Comparison of ENCODE assay signal across 32 cellular contexts in the genomic region with DNA sequence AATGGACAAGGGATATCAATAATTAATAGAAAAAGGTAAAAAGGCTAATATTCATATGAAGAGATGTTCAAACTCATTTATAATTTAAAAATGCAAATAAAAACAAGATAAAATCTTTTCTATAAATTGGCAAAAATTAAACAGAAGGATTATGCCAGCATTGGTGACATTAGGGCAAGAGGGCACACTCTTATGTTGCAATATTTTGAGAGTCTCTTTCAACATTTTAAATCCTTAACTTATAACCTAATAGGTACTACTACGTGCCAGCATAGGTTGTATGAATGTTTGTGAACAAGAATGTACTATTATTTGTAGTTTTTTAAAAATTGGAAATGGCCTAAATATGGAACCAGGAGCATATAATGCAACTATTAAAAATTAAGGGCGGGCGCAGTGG. TPM values are rescaled to one million over a fixed set of nuclear protein-coding genes. Genes with fewer than 3 reads are reported as not detected.
"Had no signal": no experiment of that assay in that cellular context is flagged by ENCODE, and none has a peak within 500 bp of the region (broad histone marks: within the 10 kb centered on the region; RNA-seq: fewer than 3 reads in every experiment).

No MANE protein-coding gene starts in this region.

- FAIRE-seq: bronchial epithelial cell, TTC549 had no signal

- H3K36me3 ChIP-seq: ascending aorta, cardiac muscle cell had no signal

- ATAC-seq: activated CD8-positive, alpha-beta memory T cell treated with anti-CD3 and anti-CD28 coated beads, Interleukin-2, amount 10 ng/mL, durations not matched to agents 7 days and 5 days; activated CD8-positive, alpha-beta T cell treated with anti-CD3 and anti-CD28 coated beads, Interleukin-2, amount 10 ng/mL, durations not matched to agents 7 days and 5 days; activated naive CD8-positive, alpha-beta T cell treated with anti-CD3 and anti-CD28 coated beads, Interleukin-2, amount 50 U/mL, for 24 hours had no signal

- H3K27ac ChIP-seq: ascending aorta, cardiac muscle cell, VCaP had no signal

- H3K9me3 ChIP-seq: ascending aorta had no signal

- DNase-seq: activated B cell treated with CpG ODN at 0.5 μM for 24 hours; activated CD4-positive, alpha-beta memory T cell treated with anti-CD3 and anti-CD28 coated beads, Interleukin-2, amount 10 ng/mL, durations not matched to agents 7 days and 5 days; activated CD4-positive, alpha-beta T cell treated with anti-CD3 and anti-CD28 coated beads for 48 hours; activated CD4-positive, alpha-beta T cell treated with anti-CD3 and anti-CD28 coated beads, Interleukin-2, amount 10 ng/mL, durations not matched to agents 7 days and 5 days; activated CD4-positive, alpha-beta T cell treated with anti-CD3 and anti-CD28 coated beads, Interleukin-2, amount 50 U/mL, for 48 hours; activated CD4-positive, CD25-positive, alpha-beta regulatory T cell treated with anti-CD3 and anti-CD28 coated beads, Interleukin-2, amount 50 U/mL, for 72 hours; activated CD8-positive, alpha-beta memory T cell treated with anti-CD3 and anti-CD28 coated beads for 24 hours; activated CD8-positive, alpha-beta memory T cell treated with anti-CD3 and anti-CD28 coated beads, Interleukin-2, amount 10 ng/mL, durations not matched to agents 7 days and 5 days; activated CD8-positive, alpha-beta memory T cell treated with anti-CD3 and anti-CD28 coated beads, Interleukin-2, amount 50 U/mL, for 48 hours; activated CD8-positive, alpha-beta T cell treated with anti-CD3 and anti-CD28 coated beads, Interleukin-2, amount 10 ng/mL, durations not matched to agents 7 days and 5 days; activated effector memory CD4-positive, alpha-beta T cell treated with Interleukin-2 at 50 U/mL for 16 hours; activated gamma-delta T cell; activated naive CD4-positive, alpha-beta T cell treated with anti-CD3 and anti-CD28 coated beads, Interleukin-2, amount 10 ng/mL, durations not matched to agents 7 days and 5 days; activated naive CD4-positive, alpha-beta T cell treated with Interleukin-2 at 50 U/mL for 16 hours; activated naive CD8-positive, alpha-beta T cell treated with anti-CD3 and anti-CD28 coated beads, Interleukin-2, amount 10 ng/mL, durations not matched to agents 7 days and 5 days; activated naive CD8-positive, alpha-beta T cell treated with anti-CD3 and anti-CD28 coated beads, Interleukin-2, amount 50 U/mL, for 24 hours; activated T-cell treated with anti-CD3 and anti-CD28 coated beads, Interleukin-2, amount 50 U/mL, for 24 hours; activated T-cell treated with anti-CD3 and anti-CD28 coated beads, Interleukin-2, amount 50 U/mL, for 48 hours; amygdala; anterior cingulate cortex; caudate nucleus; cerebellar nuclear complex; T-helper 1 cell; T-helper 2 cell; T-helper 9 cell had no signal

- H3K4me1 ChIP-seq: ascending aorta had no signal

- H3K4me3 ChIP-seq: ascending aorta, cardiac muscle cell had no signal

- H3K27me3 ChIP-seq: ascending aorta, cardiac muscle cell had no signal

RNA-seq across cellular contexts. Expression of gene PNLIPRP3, which starts 24.8 kb away (rescaled TPM):
- total RNA-seq: activated B cell treated with CpG ODN at 0.5 μM for 24 hours; activated CD4-positive, alpha-beta memory T cell treated with anti-CD3 and anti-CD28 coated beads, Interleukin-2, amount 10 ng/mL, durations not matched to agents 7 days and 5 days; activated CD4-positive, alpha-beta T cell treated with anti-CD3 and anti-CD28 coated beads, Interleukin-2, amount 10 ng/mL, durations not matched to agents 7 days and 5 days; activated CD8-positive, alpha-beta memory T cell treated with anti-CD3 and anti-CD28 coated beads, Interleukin-2, amount 10 ng/mL, durations not matched to agents 7 days and 5 days; activated CD8-positive, alpha-beta T cell treated with anti-CD3 and anti-CD28 coated beads, Interleukin-2, amount 10 ng/mL, durations not matched to agents 7 days and 5 days; activated naive CD8-positive, alpha-beta T cell treated with anti-CD3 and anti-CD28 coated beads, Interleukin-2, amount 10 ng/mL, durations not matched to agents 7 days and 5 days; activated T-helper 2 cell treated with anti-CD3 and anti-CD28 coated beads, Interferon-gamma antibody, Interleukin-2, Interleukin-4, amounts not matched to agents 10 μg/mL and 5 μg/mL and 100 μg/mL, durations not matched to agents 14 hours and 24 hours and 36 hours; ascending aorta; cardiac muscle cell; chondrocyte had no signal
- polyA plus RNA-seq: cardiac muscle cell had no signal
